In genomic region chr11:64453466-64453865, GRCh38 we compare ENCODE assay signal across 23 cellular contexts.
"Had no signal": no experiment of that assay in that cellular context is flagged by ENCODE, and none has a peak within 500 bp of the region (broad histone marks: within the 10 kb centered on the region; RNA-seq: fewer than 3 reads in every experiment).

No MANE protein-coding gene starts in this region.

- H3K4me3 ChIP-seq: body of pancreas, colonic mucosa, gastrocnemius medialis, testis, transverse colon had no signal

- H3K27me3 ChIP-seq: body of pancreas, colonic mucosa, gastrocnemius medialis, neutrophil, testis, transverse colon had no signal

- H3K27ac Mint-ChIP-seq: activated T-helper 1 cell treated with anti-CD3 and anti-CD28 coated beads, Interleukin-12 subunit alpha, Interleukin-12 subunit beta, Interleukin-2, Interleukin-4 antibody, amounts not matched to agents 30 ng/mL and 10 ng/mL and 1 ng/mL, durations not matched to agents 14 hours and 24 hours and 36 hours; nephron; progenitor cell of endocrine pancreas; T-helper 1 cell treated with Interleukin-12 subunit alpha and Interleukin-12 subunit beta and Interleukin-4 antibody, amounts not matched to agents 30 μg/mL and 1 μg/mL, for 36 hours had no signal

- H3K4me1 ChIP-seq: testis had no signal

- H3K9ac ChIP-seq: SK-N-SH had no signal

- H3K9me3 ChIP-seq: body of pancreas, colonic mucosa, gastrocnemius medialis, neutrophil, SK-N-SH, testis, transverse colon had no signal

- ATAC-seq: body of pancreas, gastrocnemius medialis, left cardiac atrium, left ventricle myocardium superior had no signal

- DNase-seq: activated CD8-positive, alpha-beta memory T cell treated with anti-CD3 and anti-CD28 coated beads, Interleukin-2, amount 50 U/mL, for 4 hours; activated gamma-delta T cell treated with Interleukin-2 at 50 U/mL for 16 hours; activated naive CD4-positive, alpha-beta T cell treated with anti-CD3 and anti-CD28 coated beads, Interleukin-2, amount 50 U/mL, for 16 hours; activated T-cell treated with anti-CD3 and anti-CD28 coated beads, Interleukin-2, amount 50 U/mL, for 1 hour; body of pancreas; colonic mucosa; effector CD8-positive, alpha-beta T cell; erythroblast; gastrocnemius medialis; glutamatergic neuron; left cardiac atrium; left ventricle myocardium superior; SK-N-SH; stimulated activated naive CD4-positive, alpha-beta T cell treated with Interleukin-2 at 50 U/mL for 16 hours; SW 1271; T1000; testis; transverse colon had no signal

- H3K36me3 ChIP-seq: colonic mucosa, gastrocnemius medialis, neutrophil, transverse colon had no signal

- H3K27ac ChIP-seq: body of pancreas, colonic mucosa, gastrocnemius medialis, neutrophil, testis, transverse colon had no signal

- H3K9me3 Mint-ChIP-seq: activated T-helper 1 cell treated with anti-CD3 and anti-CD28 coated beads, Interleukin-12 subunit alpha, Interleukin-12 subunit beta, Interleukin-2, Interleukin-4 antibody, amounts not matched to agents 30 ng/mL and 10 ng/mL and 1 ng/mL, durations not matched to agents 14 hours and 24 hours and 36 hours; nephron; T-helper 1 cell treated with Interleukin-12 subunit alpha and Interleukin-12 subunit beta and Interleukin-4 antibody, amounts not matched to agents 30 μg/mL and 1 μg/mL, for 36 hours had no signal

- H3K4me3 Mint-ChIP-seq: activated T-helper 1 cell treated with anti-CD3 and anti-CD28 coated beads, Interleukin-12 subunit alpha, Interleukin-12 subunit beta, Interleukin-2, Interleukin-4 antibody, amounts not matched to agents 30 ng/mL and 10 ng/mL and 1 ng/mL, durations not matched to agents 14 hours and 24 hours and 36 hours; nephron; T-helper 1 cell treated with Interleukin-12 subunit alpha and Interleukin-12 subunit beta and Interleukin-4 antibody, amounts not matched to agents 30 μg/mL and 1 μg/mL, for 36 hours had no signal
